Comparison of ENCODE assay signal across 1 cellular context in the genomic region with DNA sequence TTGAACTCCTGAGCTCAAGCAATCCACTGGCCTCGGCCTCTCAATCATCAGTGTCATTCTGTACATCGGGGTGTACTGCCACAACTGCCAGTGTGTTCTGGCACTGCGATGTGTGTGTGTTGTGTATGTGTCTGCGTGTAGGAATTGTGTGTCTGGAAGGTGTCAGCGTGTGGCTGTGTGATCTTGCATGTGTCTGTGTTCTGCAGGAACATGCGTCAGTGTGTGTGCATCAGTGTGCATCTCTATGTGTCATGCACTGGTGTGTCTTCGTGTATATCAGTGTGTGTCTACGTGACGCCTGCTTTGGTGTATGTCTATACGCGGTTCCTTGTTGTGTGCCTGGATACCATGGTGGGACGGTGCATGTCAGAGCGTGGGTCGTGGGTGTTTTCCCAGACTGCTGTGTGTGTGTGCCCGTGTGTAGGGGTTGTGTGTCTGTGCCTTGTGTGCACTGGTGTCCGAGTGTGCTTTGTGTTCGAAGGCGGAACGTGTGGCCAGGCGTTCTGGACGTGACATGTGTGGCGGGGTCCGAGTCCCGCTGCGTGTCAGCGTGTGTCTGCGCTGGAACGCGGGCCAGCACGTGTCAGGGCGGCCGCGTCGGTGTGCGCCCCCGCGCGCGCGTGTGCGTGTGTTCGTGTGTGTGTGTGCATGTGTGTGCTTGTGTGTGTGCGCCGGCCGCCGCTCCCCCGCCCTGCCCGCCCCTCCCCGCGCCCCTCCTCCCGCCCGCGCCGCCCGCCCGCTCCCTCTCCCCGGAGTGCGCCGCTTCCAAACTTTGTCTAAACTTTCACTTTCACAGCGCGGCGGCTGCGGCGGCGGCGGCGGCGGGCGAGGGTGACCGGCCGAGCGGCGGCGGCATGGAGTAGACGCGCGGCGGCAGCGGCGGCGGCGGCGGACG.
TF ChIP-seq lines count a peak whose summit lies in the region.

A gene (plus strand): TSS at position 775 of the 895 bp plus-strand sequence. CDS start 363 bp downstream, outside the sequence.

TF ChIP-seq in HepG2, 621 proteins besides CTCF, POLR2A, EP300 and RAD21 (continues in another document):
- TF ChIP-seq NFYC (CRISPR knock-in tag; IDR thresholded peaks at IDR 0.05), result no peak
- no peak for TF ChIP-seq ETV5 (CRISPR knock-in tag; IDR thresholded peaks at IDR 0.05; ENCODE audit: borderline replicate concordance)
- no peak for TF ChIP-seq ZNF737 (CRISPR knock-in tag; IDR thresholded peaks at IDR 0.05; ENCODE audit: borderline replicate concordance)
- no peak for TF ChIP-seq DNMT3B (CRISPR knock-in tag; conservative IDR thresholded peaks at IDR 0.05)
- TF ChIP-seq, protein P1, sequence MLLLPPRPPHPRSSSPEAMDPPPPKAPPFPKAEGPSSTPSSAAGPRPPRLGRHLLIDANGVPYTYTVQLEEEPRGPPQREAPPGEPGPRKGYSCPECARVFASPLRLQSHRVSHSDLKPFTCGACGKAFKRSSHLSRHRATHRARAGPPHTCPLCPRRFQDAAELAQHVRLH (CRISPR knock-in tag; IDR thresholded peaks at IDR 0.05; ENCODE audit: borderline replicate concordance, low read depth), result no peak
- TF ChIP-seq ZNF747 (CRISPR knock-in tag; IDR thresholded peaks at IDR 0.05; ENCODE audit: borderline replicate concordance), result no peak
- TF ChIP-seq RFX5 (IDR thresholded peaks at IDR 0.05; ENCODE audit: low read depth, low read length), result no peak
- no peak for TF ChIP-seq ZSCAN22 (CRISPR knock-in tag; IDR thresholded peaks at IDR 0.05)
- TF ChIP-seq KAT2B (IDR thresholded peaks at IDR 0.05; ENCODE audit: borderline replicate concordance, low read depth, low read length), result no peak
- TF ChIP-seq, protein P2, sequence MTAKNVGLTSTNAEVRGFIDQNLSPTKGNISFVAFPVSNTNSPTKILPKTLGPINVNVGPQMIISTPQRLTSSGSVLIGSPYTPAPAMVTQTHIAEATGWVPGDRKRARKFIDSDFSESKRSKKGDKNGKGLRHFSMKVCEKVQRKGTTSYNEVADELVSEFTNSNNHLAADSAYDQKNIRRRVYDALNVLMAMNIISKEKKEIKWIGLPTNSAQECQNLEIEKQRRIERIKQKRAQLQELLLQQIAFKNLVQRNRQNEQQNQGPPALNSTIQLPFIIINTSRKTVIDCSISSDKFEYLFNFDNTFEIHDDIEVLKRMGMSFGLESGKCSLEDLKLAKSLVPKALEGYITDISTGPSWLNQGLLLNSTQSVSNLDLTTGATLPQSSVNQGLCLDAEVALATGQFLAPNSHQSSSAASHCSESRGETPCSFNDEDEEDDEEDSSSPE (CRISPR knock-in tag; IDR thresholded peaks at IDR 0.05), result no peak
- TF ChIP-seq KLF12 (CRISPR knock-in tag; IDR thresholded peaks at IDR 0.05; ENCODE audit: borderline replicate concordance), result no peak
- no peak; the same call in 1 of the 2 replicates for TF ChIP-seq ZNF839 (CRISPR knock-in tag; IDR thresholded peaks at IDR 0.05; ENCODE audit: borderline replicate concordance)
- peak; percentile 39; the same call in 1 of the 2 replicates for TF ChIP-seq ZNF768 (CRISPR knock-in tag; IDR thresholded peaks at IDR 0.05)
- TF ChIP-seq, protein P3, sequence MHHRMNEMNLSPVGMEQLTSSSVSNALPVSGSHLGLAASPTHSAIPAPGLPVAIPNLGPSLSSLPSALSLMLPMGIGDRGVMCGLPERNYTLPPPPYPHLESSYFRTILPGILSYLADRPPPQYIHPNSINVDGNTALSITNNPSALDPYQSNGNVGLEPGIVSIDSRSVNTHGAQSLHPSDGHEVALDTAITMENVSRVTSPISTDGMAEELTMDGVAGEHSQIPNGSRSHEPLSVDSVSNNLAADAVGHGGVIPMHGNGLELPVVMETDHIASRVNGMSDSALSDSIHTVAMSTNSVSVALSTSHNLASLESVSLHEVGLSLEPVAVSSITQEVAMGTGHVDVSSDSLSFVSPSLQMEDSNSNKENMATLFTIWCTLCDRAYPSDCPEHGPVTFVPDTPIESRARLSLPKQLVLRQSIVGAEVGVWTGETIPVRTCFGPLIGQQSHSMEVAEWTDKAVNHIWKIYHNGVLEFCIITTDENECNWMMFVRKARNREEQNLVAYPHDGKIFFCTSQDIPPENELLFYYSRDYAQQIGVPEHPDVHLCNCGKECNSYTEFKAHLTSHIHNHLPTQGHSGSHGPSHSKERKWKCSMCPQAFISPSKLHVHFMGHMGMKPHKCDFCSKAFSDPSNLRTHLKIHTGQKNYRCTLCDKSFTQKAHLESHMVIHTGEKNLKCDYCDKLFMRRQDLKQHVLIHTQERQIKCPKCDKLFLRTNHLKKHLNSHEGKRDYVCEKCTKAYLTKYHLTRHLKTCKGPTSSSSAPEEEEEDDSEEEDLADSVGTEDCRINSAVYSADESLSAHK (CRISPR knock-in tag; IDR thresholded peaks at IDR 0.05; ENCODE audit: borderline replicate concordance), result no peak
- TF ChIP-seq, protein P4, sequence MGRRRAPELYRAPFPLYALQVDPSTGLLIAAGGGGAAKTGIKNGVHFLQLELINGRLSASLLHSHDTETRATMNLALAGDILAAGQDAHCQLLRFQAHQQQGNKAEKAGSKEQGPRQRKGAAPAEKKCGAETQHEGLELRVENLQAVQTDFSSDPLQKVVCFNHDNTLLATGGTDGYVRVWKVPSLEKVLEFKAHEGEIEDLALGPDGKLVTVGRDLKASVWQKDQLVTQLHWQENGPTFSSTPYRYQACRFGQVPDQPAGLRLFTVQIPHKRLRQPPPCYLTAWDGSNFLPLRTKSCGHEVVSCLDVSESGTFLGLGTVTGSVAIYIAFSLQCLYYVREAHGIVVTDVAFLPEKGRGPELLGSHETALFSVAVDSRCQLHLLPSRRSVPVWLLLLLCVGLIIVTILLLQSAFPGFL (CRISPR knock-in tag; IDR thresholded peaks at IDR 0.05), result no peak
- TF ChIP-seq, protein P5, sequence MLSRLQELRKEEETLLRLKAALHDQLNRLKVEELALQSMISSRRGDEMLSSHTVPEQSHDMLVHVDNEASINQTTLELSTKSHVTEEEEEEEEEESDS (CRISPR knock-in tag; IDR thresholded peaks at IDR 0.05; ENCODE audit: borderline replicate concordance), result no peak
- TF ChIP-seq, protein P6, sequence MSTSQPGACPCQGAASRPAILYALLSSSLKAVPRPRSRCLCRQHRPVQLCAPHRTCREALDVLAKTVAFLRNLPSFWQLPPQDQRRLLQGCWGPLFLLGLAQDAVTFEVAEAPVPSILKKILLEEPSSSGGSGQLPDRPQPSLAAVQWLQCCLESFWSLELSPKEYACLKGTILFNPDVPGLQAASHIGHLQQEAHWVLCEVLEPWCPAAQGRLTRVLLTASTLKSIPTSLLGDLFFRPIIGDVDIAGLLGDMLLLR (CRISPR knock-in tag; IDR thresholded peaks at IDR 0.05), result no peak
- TF ChIP-seq, protein P7, sequence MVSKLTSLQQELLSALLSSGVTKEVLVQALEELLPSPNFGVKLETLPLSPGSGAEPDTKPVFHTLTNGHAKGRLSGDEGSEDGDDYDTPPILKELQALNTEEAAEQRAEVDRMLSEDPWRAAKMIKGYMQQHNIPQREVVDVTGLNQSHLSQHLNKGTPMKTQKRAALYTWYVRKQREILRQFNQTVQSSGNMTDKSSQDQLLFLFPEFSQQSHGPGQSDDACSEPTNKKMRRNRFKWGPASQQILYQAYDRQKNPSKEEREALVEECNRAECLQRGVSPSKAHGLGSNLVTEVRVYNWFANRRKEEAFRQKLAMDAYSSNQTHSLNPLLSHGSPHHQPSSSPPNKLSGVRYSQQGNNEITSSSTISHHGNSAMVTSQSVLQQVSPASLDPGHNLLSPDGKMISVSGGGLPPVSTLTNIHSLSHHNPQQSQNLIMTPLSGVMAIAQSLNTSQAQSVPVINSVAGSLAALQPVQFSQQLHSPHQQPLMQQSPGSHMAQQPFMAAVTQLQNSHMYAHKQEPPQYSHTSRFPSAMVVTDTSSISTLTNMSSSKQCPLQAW (CRISPR knock-in tag; IDR thresholded peaks at IDR 0.05), result no peak
- TF ChIP-seq FOXA1 (IDR thresholded peaks at IDR 0.05), result no peak
- TF ChIP-seq FOXA1 (CRISPR knock-in tag; IDR thresholded peaks at IDR 0.05), result no peak
- no peak for TF ChIP-seq ZNF629 (CRISPR knock-in tag; conservative IDR thresholded peaks at IDR 0.05)
- TF ChIP-seq, protein P8, sequence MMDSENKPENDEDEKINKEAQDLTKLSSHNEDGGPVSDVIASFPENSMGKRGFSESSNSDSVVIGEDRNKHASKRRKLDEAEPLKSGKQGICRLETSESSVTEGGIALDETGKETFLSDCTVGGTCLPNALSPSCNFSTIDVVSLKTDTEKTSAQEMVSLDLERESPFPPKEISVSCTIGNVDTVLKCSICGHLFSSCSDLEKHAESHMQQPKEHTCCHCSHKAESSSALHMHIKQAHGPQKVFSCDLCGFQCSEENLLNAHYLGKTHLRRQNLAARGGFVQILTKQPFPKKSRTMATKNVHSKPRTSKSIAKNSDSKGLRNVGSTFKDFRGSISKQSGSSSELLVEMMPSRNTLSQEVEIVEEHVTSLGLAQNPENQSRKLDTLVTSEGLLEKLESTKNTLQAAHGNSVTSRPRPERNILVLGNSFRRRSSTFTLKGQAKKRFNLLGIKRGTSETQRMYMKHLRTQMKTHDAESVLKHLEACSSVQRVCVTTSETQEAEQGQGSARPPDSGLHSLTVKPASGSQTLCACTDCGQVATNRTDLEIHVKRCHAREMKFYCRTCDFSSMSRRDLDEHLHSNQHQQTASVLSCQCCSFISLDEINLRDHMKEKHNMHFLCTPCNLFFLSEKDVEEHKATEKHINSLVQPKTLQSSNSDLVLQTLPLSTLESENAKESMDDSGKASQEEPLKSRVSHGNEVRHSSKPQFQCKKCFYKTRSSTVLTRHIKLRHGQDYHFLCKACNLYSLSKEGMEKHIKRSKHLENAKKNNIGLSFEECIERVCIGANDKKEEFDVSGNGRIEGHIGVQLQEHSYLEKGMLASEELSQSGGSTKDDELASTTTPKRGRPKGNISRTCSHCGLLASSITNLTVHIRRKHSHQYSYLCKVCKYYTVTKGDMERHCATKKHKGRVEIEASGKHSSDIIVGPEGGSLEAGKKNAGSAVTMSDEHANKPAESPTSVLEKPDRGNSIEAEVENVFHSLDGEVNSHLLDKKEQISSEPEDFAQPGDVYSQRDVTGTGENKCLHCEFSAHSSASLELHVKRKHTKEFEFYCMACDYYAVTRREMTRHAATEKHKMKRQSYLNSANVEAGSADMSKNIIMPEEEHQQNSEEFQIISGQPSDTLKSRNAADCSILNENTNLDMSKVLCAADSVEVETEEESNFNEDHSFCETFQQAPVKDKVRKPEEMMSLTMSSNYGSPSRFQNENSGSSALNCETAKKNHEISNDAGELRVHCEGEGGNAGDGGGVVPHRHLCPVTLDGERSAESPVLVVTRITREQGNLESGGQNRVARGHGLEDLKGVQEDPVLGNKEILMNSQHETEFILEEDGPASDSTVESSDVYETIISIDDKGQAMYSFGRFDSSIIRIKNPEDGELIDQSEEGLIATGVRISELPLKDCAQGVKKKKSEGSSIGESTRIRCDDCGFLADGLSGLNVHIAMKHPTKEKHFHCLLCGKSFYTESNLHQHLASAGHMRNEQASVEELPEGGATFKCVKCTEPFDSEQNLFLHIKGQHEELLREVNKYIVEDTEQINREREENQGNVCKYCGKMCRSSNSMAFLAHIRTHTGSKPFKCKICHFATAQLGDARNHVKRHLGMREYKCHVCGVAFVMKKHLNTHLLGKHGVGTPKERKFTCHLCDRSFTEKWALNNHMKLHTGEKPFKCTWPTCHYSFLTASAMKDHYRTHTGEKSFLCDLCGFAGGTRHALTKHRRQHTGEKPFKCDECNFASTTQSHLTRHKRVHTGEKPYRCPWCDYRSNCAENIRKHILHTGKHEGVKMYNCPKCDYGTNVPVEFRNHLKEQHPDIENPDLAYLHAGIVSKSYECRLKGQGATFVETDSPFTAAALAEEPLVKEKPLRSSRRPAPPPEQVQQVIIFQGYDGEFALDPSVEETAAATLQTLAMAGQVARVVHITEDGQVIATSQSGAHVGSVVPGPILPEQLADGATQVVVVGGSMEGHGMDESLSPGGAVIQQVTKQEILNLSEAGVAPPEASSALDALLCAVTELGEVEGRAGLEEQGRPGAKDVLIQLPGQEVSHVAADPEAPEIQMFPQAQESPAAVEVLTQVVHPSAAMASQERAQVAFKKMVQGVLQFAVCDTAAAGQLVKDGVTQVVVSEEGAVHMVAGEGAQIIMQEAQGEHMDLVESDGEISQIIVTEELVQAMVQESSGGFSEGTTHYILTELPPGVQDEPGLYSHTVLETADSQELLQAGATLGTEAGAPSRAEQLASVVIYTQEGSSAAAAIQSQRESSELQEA (CRISPR knock-in tag; IDR thresholded peaks at IDR 0.05; ENCODE audit: not compliant biosample characterization), result no peak
- TF ChIP-seq RBFOX2 (IDR thresholded peaks at IDR 0.05; ENCODE audit: low read depth, low read length), result no peak
- no peak for TF ChIP-seq PCBP1 (IDR thresholded peaks at IDR 0.05; ENCODE audit: borderline replicate concordance, low read depth, low read length)
- TF ChIP-seq, protein P9, sequence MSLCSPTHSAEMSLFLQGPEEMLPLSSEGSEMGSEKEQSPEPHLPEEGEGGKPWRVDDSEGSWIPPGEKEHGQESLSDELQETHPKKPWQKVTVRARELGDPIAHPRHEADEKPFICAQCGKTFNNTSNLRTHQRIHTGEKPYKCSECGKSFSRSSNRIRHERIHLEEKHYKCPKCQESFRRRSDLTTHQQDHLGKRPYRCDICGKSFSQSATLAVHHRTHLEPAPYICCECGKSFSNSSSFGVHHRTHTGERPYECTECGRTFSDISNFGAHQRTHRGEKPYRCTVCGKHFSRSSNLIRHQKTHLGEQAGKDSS (CRISPR knock-in tag; IDR thresholded peaks at IDR 0.05; ENCODE audit: borderline replicate concordance, low read depth), result no peak
- TF ChIP-seq U2AF2 (IDR thresholded peaks at IDR 0.05; ENCODE audit: low read depth, low read length), result no peak
- TF ChIP-seq ZNF431 (CRISPR knock-in tag; IDR thresholded peaks at IDR 0.05; ENCODE audit: borderline replicate concordance, low read depth), result no peak
- no peak for TF ChIP-seq PHF8 (CRISPR knock-in tag; IDR thresholded peaks at IDR 0.05)
- TF ChIP-seq ETV6 (CRISPR knock-in tag; conservative IDR thresholded peaks at IDR 0.05), result no peak
- TF ChIP-seq, protein P10, sequence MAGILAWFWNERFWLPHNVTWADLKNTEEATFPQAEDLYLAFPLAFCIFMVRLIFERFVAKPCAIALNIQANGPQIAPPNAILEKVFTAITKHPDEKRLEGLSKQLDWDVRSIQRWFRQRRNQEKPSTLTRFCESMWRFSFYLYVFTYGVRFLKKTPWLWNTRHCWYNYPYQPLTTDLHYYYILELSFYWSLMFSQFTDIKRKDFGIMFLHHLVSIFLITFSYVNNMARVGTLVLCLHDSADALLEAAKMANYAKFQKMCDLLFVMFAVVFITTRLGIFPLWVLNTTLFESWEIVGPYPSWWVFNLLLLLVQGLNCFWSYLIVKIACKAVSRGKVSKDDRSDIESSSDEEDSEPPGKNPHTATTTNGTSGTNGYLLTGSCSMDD (CRISPR knock-in tag; IDR thresholded peaks at IDR 0.05), result no peak
- TF ChIP-seq POLR2AphosphoS5 (IDR thresholded peaks at IDR 0.05; ENCODE audit: low read depth, low read length), result no peak
- TF ChIP-seq PTBP1 (IDR thresholded peaks at IDR 0.05; ENCODE audit: low read depth, low read length, poor library complexity, severe bottlenecking), result no peak
- TF ChIP-seq NFE2L1 (CRISPR knock-in tag; IDR thresholded peaks at IDR 0.05; ENCODE audit: borderline replicate concordance), result no peak
- TF ChIP-seq ZNF883 (CRISPR knock-in tag; IDR thresholded peaks at IDR 0.05; ENCODE audit: not compliant biosample characterization), result no peak
- TF ChIP-seq, protein P11, sequence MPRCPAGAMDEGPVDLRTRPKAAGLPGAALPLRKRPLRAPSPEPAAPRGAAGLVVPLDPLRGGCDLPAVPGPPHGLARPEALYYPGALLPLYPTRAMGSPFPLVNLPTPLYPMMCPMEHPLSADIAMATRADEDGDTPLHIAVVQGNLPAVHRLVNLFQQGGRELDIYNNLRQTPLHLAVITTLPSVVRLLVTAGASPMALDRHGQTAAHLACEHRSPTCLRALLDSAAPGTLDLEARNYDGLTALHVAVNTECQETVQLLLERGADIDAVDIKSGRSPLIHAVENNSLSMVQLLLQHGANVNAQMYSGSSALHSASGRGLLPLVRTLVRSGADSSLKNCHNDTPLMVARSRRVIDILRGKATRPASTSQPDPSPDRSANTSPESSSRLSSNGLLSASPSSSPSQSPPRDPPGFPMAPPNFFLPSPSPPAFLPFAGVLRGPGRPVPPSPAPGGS (CRISPR knock-in tag; IDR thresholded peaks at IDR 0.05), result no peak
- 0 out of 2 replicates have a peak, but pooled peaks have one; percentile 35 for TF ChIP-seq ZNF619 (CRISPR knock-in tag; IDR thresholded peaks at IDR 0.05)
- no peak for TF ChIP-seq SIN3B (IDR thresholded peaks at IDR 0.05; ENCODE audit: low read length)
- TF ChIP-seq ZNF616 (CRISPR knock-in tag; IDR thresholded peaks at IDR 0.05; ENCODE audit: low read depth), result no peak
